ENCODE assay signal across 10 cellular contexts in genomic region chr1:212485895-212486590, GRCh38. TPM values are rescaled to one million over a fixed set of nuclear protein-coding genes. Genes with fewer than 3 reads are reported as not detected.
DNase-seq lines count a peak whose midpoint lies in the region; ATAC-seq lines count a peak whose summit lies in the region.
"Had no signal": no experiment of that assay in that cellular context is flagged by ENCODE, and none has a peak within 500 bp of the region (broad histone marks: within the 10 kb centered on the region; RNA-seq: fewer than 3 reads in every experiment).

No MANE protein-coding gene starts in this region.

- no peak overlapping the region for H3K9ac ChIP-seq in adipocyte (ENCODE audit: low read length)

- no peak overlapping the region for H3K4me3 Mint-ChIP-seq in activated CD4-positive, alpha-beta T cell treated with anti-CD3 and anti-CD28 coated beads, Interleukin-2, amount 10 ng/mL, durations not matched to agents 24 days and 14 days
- no peak overlapping the region for H3K4me3 Mint-ChIP-seq in immature natural killer cell
- H3K4me3 Mint-ChIP-seq: CD8-positive, alpha-beta memory T cell had no signal

- no peaks in the 10 kb centered on the region for H3K9me3 Mint-ChIP-seq in activated CD4-positive, alpha-beta T cell treated with anti-CD3 and anti-CD28 coated beads, Interleukin-2, amount 10 ng/mL, durations not matched to agents 24 days and 14 days
- H3K9me3 Mint-ChIP-seq in immature natural killer cell = no peaks in the 10 kb centered on the region
- H3K9me3 Mint-ChIP-seq: CD8-positive, alpha-beta memory T cell had no signal

- intact Hi-C loops in aorta (cut with DNase I) = loop anchor here (5.0 kb wide), 2 partner anchors 56 to 76 kb away; no protein-coding TSS in a partner anchor
- intact Hi-C loops in activated CD4-positive, alpha-beta T cell treated with anti-CD3 and anti-CD28 coated beads, Interleukin-2, amount 10 ng/mL, durations not matched to agents 24 days and 14 days (cut with micrococcal nuclease) = no loop called here

- 31 to 37% methylated on average over 9 of the region's 9 CpGs for WGBS in aorta, 2 donors

- H3K4me1 ChIP-seq in adipocyte (ENCODE audit: control insufficient read depth, insufficient read depth, low read length) (peaks cover 38% of the 10 kb centered on the region), aorta (ENCODE audit: control insufficient read depth in 1 of 2, insufficient read depth in 2 of 2, low read length in 2 of 2) (peaks cover 0 to 3% of the 10 kb centered on the region in 2 donors)

- peak; percentile 42 for ATAC-seq in aorta (ENCODE audit: low FRiP score)

- peaks cover 6% of the 10 kb centered on the region for H3K4me1 Mint-ChIP-seq in activated CD4-positive, alpha-beta T cell treated with anti-CD3 and anti-CD28 coated beads, Interleukin-2, amount 10 ng/mL, durations not matched to agents 24 days and 14 days
- peaks cover 17 to 18% of the 10 kb centered on the region in 2 donors for H3K4me1 Mint-ChIP-seq in immature natural killer cell

- no peak overlapping the region for H3K27ac Mint-ChIP-seq in activated CD4-positive, alpha-beta T cell treated with anti-CD3 and anti-CD28 coated beads, Interleukin-2, amount 10 ng/mL, durations not matched to agents 24 days and 14 days
- H3K27ac Mint-ChIP-seq in immature natural killer cell = peak overlapping the region in 1 of 6 donors; percentile 30

- peaks cover 7% of the 10 kb centered on the region for H3K27me3 Mint-ChIP-seq in activated CD4-positive, alpha-beta T cell treated with anti-CD3 and anti-CD28 coated beads, Interleukin-2, amount 10 ng/mL, durations not matched to agents 24 days and 14 days
- peaks cover 4 to 14% (median 4%) of the 10 kb centered on the region in 3 donors for H3K27me3 Mint-ChIP-seq in immature natural killer cell (ENCODE audit: low read depth in 3 of 3)

- no peaks in the 10 kb centered on the region for H3K36me3 Mint-ChIP-seq in activated CD4-positive, alpha-beta T cell treated with anti-CD3 and anti-CD28 coated beads, Interleukin-2, amount 10 ng/mL, durations not matched to agents 24 days and 14 days (ENCODE audit: low read depth)
- H3K36me3 Mint-ChIP-seq in immature natural killer cell = peaks cover 0 to 3% (median 0%) of the 10 kb centered on the region in 3 donors
- H3K36me3 Mint-ChIP-seq: CD8-positive, alpha-beta memory T cell had no signal

- H3K36me3 ChIP-seq in adipocyte (ENCODE audit: control insufficient read depth, insufficient read depth, low read length, severe bottlenecking) = no peaks in the 10 kb centered on the region
- H3K36me3 ChIP-seq in aorta (ENCODE audit: control insufficient read depth in 1 of 2, insufficient read depth in 2 of 2, low read length in 1 of 2) = no peaks in the 10 kb centered on the region
- H3K36me3 ChIP-seq: neutrophil had no signal

- no peak overlapping the region for H3K4me3 ChIP-seq in adipocyte (ENCODE audit: low read length)
- no peak overlapping the region for H3K4me3 ChIP-seq in aorta (ENCODE audit: low read length in 2 of 2)

- H3K27me3 ChIP-seq in adipocyte (replicated peaks; ENCODE audit: control insufficient read depth, insufficient read depth, low read length) (no peaks in the 10 kb centered on the region), aorta (ENCODE audit: control insufficient read depth in 1 of 2, insufficient read depth in 2 of 2, low read length in 1 of 2) (no peaks in the 10 kb centered on the region)

- DNase-seq in NCI-H82 (lab: John Stamatoyannopoulos, UW) (peak; percentile 70), NCI-H82 treated with DMSO at 0.1 percent for 48 hours (lab: John Stamatoyannopoulos, UW; ENCODE audit: unreplicated experiment) (no peak), NCI-H2029 (lab: John Stamatoyannopoulos, UW) (peak; percentile 91), adipocyte (ENCODE audit: low read depth) (peak; percentile 80), iris pigment epithelial cell (ENCODE audit: low read depth) (peak; percentile 97), aorta (peak; percentile 87 to 94), immature natural killer cell (no peak)
- DNase-seq in activated CD4-positive, alpha-beta T cell treated with anti-CD3 and anti-CD28 coated beads, Interleukin-2, amount 10 ng/mL, durations not matched to agents 24 days and 14 days = no peak

- peak overlapping the region in 1 of 2 donors; percentile 9 for H3K27ac ChIP-seq in aorta (ENCODE audit: low read depth in 1 of 2, low read length in 2 of 2)
- H3K27ac ChIP-seq: neutrophil had no signal

- H3K9me3 ChIP-seq in adipocyte (ENCODE audit: control insufficient read depth, low read length) (no peaks in the 10 kb centered on the region), aorta (ENCODE audit: control insufficient read depth, low read length) (no peaks in the 10 kb centered on the region)
- H3K9me3 ChIP-seq: neutrophil had no signal

RNA-seq across cellular contexts. Expression of gene NENF, which starts 53.3 kb away (rescaled TPM):
- 10 to 100 TPM; 67.9 to 91.5 TPM for total RNA-seq in aorta
- 100 to 1,000 TPM; 122 to 148 TPM for polyA plus RNA-seq in aorta
- total RNA-seq in activated CD4-positive, alpha-beta T cell treated with anti-CD3 and anti-CD28 coated beads, Interleukin-2, amount 10 ng/mL, durations not matched to agents 24 days and 14 days = 35.1 and 36.1 TPM in 2 replicates
- polyA plus RNA-seq in immature natural killer cell = 10 to 100 TPM; 25.4 to 69.9 (median 67.5) TPM

Comparison
In these comparisons a context has a peak if more than half of its experiments do, and no peak if none do; other contexts are left out.
1. DNase-seq: peak in NCI-H82 (single experiment), NCI-H2029 (single experiment), adipocyte (single experiment), iris pigment epithelial cell (single experiment) and aorta (2 of 2); none in NCI-H82 treated with DMSO at 0.1 percent for 48 hours (single experiment), activated CD4-positive, alpha-beta T cell treated with anti-CD3 and anti-CD28 coated beads, Interleukin-2, amount 10 ng/mL, durations not matched to agents 24 days and 14 days (single experiment) and immature natural killer cell (0 of 3).